ENCODE assay signal across 16 cellular contexts in the genomic region with DNA sequence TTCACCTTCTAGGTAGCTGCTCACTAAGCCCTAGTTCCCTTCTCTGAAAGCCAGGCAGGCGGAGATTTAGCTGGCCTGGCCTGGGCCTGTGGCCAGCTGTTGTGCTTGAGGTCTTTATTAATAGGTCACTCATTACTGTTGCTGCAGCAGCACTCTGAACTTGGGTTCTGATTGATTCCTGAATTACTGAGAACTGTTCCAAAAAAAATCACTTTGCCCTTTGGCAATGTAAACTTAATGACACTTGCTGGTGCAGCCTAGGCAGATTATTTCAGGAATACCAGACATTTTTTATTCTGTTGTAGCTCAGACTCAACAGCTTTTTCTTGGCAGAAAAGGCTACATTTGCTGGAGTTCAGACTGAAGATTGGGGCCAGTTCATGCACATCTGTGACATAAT. TPM values are rescaled to one million over a fixed set of nuclear protein-coding genes. Genes with fewer than 3 reads are reported as not detected.
A peak's percentile ranks its signal among the peaks of the same experiment; 100 is the strongest.
DNase-seq lines count a peak whose midpoint lies in the region; ATAC-seq and TF ChIP-seq lines count a peak whose summit lies in the region.
"Had no signal": no experiment of that assay in that cellular context is flagged by ENCODE, and none has a peak within 500 bp of the region (broad histone marks: within the 10 kb centered on the region; RNA-seq: fewer than 3 reads in every experiment).

No MANE protein-coding gene starts in this region.

- no peak overlapping the region for H3K27ac Mint-ChIP-seq in activated naive CD4-positive, alpha-beta T cell treated with anti-CD3 and anti-CD28 coated beads, Interleukin-2, amount 10 ng/mL, durations not matched to agents 7 days and 5 days
- H3K27ac Mint-ChIP-seq: CD8-positive, alpha-beta T cell; T-helper 1 cell treated with Interleukin-12 subunit alpha and Interleukin-12 subunit beta and Interleukin-4 antibody, amounts not matched to agents 30 μg/mL and 1 μg/mL, for 36 hours had no signal

- H3K27me3 Mint-ChIP-seq in activated naive CD4-positive, alpha-beta T cell treated with anti-CD3 and anti-CD28 coated beads, Interleukin-2, amount 10 ng/mL, durations not matched to agents 7 days and 5 days, result peaks cover 34% of the 10 kb centered on the region

- CTCF ChIA-PET in activated naive CD4-positive, alpha-beta T cell treated with anti-CD3 and anti-CD28 coated beads, Interleukin-2, amount 10 ng/mL, durations not matched to agents 7 days and 5 days (lab: Charles Lee), result no interaction called here

- no peaks in the 10 kb centered on the region for H3K36me3 ChIP-seq in colonic mucosa

- no peaks in the 10 kb centered on the region for H3K27me3 ChIP-seq in colonic mucosa

- no peak overlapping the region for H3K9ac ChIP-seq in colonic mucosa (ENCODE audit: low read depth in 2 of 2, low read length in 2 of 2)

- H3K4me1 ChIP-seq in colonic mucosa, result no peaks in the 10 kb centered on the region

- H3K9me3 ChIP-seq in colonic mucosa, result no peaks in the 10 kb centered on the region
- H3K9me3 ChIP-seq: esophagus muscularis mucosa had no signal

- H3K27ac ChIP-seq in colonic mucosa (no peak overlapping the region), coronary artery (no peak overlapping the region)
- H3K27ac ChIP-seq: esophagus muscularis mucosa had no signal

- H3K4me3 ChIP-seq in colonic mucosa, result no peak overlapping the region
- no peak overlapping the region for H3K4me3 ChIP-seq in coronary artery
- H3K4me3 ChIP-seq: esophagus muscularis mucosa, K562 had no signal

- intact Hi-C loops in colonic mucosa (cut with DNase I), result no loop called here

- no peak overlapping the region for H3K4me3 Mint-ChIP-seq in activated naive CD4-positive, alpha-beta T cell treated with anti-CD3 and anti-CD28 coated beads, Interleukin-2, amount 10 ng/mL, durations not matched to agents 7 days and 5 days
- H3K4me3 Mint-ChIP-seq: CD8-positive, alpha-beta T cell; central memory CD8-positive, alpha-beta T cell; T-helper 1 cell treated with Interleukin-12 subunit alpha and Interleukin-12 subunit beta and Interleukin-4 antibody, amounts not matched to agents 30 μg/mL and 1 μg/mL, for 36 hours had no signal

- peaks cover 10% of the 10 kb centered on the region for H3K4me1 Mint-ChIP-seq in activated naive CD4-positive, alpha-beta T cell treated with anti-CD3 and anti-CD28 coated beads, Interleukin-2, amount 10 ng/mL, durations not matched to agents 7 days and 5 days
- H3K4me1 Mint-ChIP-seq: central memory CD8-positive, alpha-beta T cell had no signal

- DNase-seq in kidney glomerular epithelial cell (lab: John Stamatoyannopoulos, UW) (peak; percentile 90), renal cortical epithelial cell (ENCODE audit: low read depth) (peak; percentile 97), colonic mucosa (no peak), NCI-H1105 (lab: John Stamatoyannopoulos, UW) (no peak), coronary artery (ENCODE audit: low spot score) (no peak)
- no peak for DNase-seq in activated naive CD4-positive, alpha-beta T cell treated with anti-CD3 and anti-CD28 coated beads, Interleukin-2, amount 10 ng/mL, durations not matched to agents 7 days and 5 days
- DNase-seq: activated CD4-positive, alpha-beta T cell treated with anti-CD3 and anti-CD28 coated beads, Interleukin-2, amount 50 U/mL, for 4 hours; CD8-positive, alpha-beta T cell; HCEC 1CT; NCI-H2029 had no signal

- no peaks in the 10 kb centered on the region for H3K9me3 Mint-ChIP-seq in activated naive CD4-positive, alpha-beta T cell treated with anti-CD3 and anti-CD28 coated beads, Interleukin-2, amount 10 ng/mL, durations not matched to agents 7 days and 5 days
- H3K9me3 Mint-ChIP-seq: CD8-positive, alpha-beta T cell; central memory CD8-positive, alpha-beta T cell; T-helper 1 cell treated with Interleukin-12 subunit alpha and Interleukin-12 subunit beta and Interleukin-4 antibody, amounts not matched to agents 30 μg/mL and 1 μg/mL, for 36 hours had no signal

- H3K36me3 Mint-ChIP-seq in activated naive CD4-positive, alpha-beta T cell treated with anti-CD3 and anti-CD28 coated beads, Interleukin-2, amount 10 ng/mL, durations not matched to agents 7 days and 5 days, result no peaks in the 10 kb centered on the region
- H3K36me3 Mint-ChIP-seq: CD8-positive, alpha-beta T cell had no signal

- ATAC-seq in GM19043 (IDR thresholded peaks at IDR 0.05; ENCODE audit: low read depth, unreplicated experiment) (peak; percentile 61), SK-N-SH treated with all-trans-retinoic acid at 6 μM for 48 hours (no peak; the same call in 2 of the 3 replicates)
- ATAC-seq: CD8-positive, alpha-beta T cell; K562 had no signal

- TF ChIP-seq CTCF in colonic mucosa (IDR thresholded peaks at IDR 0.05), result no peak
- TF ChIP-seq CTCF in coronary artery (IDR thresholded peaks at IDR 0.05), result no peak

TF ChIP-seq in SK-N-SH treated with all-trans-retinoic acid at 6 μM for 48 hours, 23 proteins besides CTCF, POLR2A, EP300 and RAD21:
- TF ChIP-seq SNAI2 (CRISPR knock-in tag; IDR thresholded peaks at IDR 0.05) (no peak), ESRRG (CRISPR knock-in tag; IDR thresholded peaks at IDR 0.05) (no peak), ISL1 (CRISPR knock-in tag; IDR thresholded peaks at IDR 0.05) (peak; percentile 51), ZNF8 (CRISPR knock-in tag; IDR thresholded peaks at IDR 0.05) (no peak), TCF4 (CRISPR knock-in tag; IDR thresholded peaks at IDR 0.05; ENCODE audit: borderline replicate concordance) (peak; percentile 45; the same call in 1 of the 2 replicates)

RNA-seq across cellular contexts. Expression of a gene that starts 2.7 kb away (rescaled TPM):
- 127 and 132 TPM in 2 replicates for total RNA-seq in renal cortical epithelial cell
- total RNA-seq in colonic mucosa, result 10 to 100 TPM; 56.7 to 67.3 TPM
- total RNA-seq: CD8-positive, alpha-beta T cell had no signal

Comparison
In these comparisons a context has a peak if more than half of its experiments do, and no peak if none do; other contexts are left out.
1. DNase-seq: peak in kidney glomerular epithelial cell (single experiment) and renal cortical epithelial cell (single experiment); none in colonic mucosa (single experiment), activated naive CD4-positive, alpha-beta T cell treated with anti-CD3 and anti-CD28 coated beads, Interleukin-2, amount 10 ng/mL, durations not matched to agents 7 days and 5 days (single experiment), NCI-H1105 (single experiment) and coronary artery (single experiment).